In genomic region chr7:47782792-47783191, GRCh38 we compare ENCODE assay signal across 1 cellular context.
TF ChIP-seq lines count a peak whose summit lies in the region.

No MANE protein-coding gene starts in this region.

TF ChIP-seq in HCT116, 20 proteins besides CTCF, POLR2A, EP300 and RAD21 (continued from another document):
- TF ChIP-seq, protein P1, sequence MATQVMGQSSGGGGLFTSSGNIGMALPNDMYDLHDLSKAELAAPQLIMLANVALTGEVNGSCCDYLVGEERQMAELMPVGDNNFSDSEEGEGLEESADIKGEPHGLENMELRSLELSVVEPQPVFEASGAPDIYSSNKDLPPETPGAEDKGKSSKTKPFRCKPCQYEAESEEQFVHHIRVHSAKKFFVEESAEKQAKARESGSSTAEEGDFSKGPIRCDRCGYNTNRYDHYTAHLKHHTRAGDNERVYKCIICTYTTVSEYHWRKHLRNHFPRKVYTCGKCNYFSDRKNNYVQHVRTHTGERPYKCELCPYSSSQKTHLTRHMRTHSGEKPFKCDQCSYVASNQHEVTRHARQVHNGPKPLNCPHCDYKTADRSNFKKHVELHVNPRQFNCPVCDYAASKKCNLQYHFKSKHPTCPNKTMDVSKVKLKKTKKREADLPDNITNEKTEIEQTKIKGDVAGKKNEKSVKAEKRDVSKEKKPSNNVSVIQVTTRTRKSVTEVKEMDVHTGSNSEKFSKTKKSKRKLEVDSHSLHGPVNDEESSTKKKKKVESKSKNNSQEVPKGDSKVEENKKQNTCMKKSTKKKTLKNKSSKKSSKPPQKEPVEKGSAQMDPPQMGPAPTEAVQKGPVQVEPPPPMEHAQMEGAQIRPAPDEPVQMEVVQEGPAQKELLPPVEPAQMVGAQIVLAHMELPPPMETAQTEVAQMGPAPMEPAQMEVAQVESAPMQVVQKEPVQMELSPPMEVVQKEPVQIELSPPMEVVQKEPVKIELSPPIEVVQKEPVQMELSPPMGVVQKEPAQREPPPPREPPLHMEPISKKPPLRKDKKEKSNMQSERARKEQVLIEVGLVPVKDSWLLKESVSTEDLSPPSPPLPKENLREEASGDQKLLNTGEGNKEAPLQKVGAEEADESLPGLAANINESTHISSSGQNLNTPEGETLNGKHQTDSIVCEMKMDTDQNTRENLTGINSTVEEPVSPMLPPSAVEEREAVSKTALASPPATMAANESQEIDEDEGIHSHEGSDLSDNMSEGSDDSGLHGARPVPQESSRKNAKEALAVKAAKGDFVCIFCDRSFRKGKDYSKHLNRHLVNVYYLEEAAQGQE (IDR thresholded peaks at IDR 0.05; ENCODE audit: low read depth): no peak
- no peak for TF ChIP-seq CBX3 (IDR thresholded peaks at IDR 0.05; ENCODE audit: low read depth)
